20 cellular contexts compared by ENCODE assay signal in the genomic region with DNA sequence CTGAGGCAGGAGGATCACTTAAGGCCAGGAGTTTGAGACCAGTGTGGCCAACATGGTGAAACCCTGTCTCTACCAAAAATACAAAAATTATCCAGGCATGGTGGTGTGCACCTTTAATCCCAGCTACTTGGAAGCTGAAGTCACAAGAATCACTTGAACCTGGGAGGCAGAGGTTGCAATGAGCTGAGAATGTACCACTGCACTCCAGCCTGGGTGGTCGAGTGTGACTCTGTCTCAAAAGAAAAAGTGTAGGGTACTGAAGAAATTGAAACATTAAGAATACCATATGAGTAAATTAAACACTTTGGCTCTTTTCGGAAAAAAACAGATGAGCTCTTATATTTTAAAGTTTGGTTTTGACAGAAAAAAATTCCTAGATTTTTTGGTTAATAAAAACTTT. TPM values are rescaled to one million over a fixed set of nuclear protein-coding genes. Genes with fewer than 3 reads are reported as not detected.
DNase-seq lines count a peak whose midpoint lies in the region; ATAC-seq, FAIRE-seq and TF ChIP-seq lines count a peak whose summit lies in the region.
"Had no signal": no experiment of that assay in that cellular context is flagged by ENCODE, and none has a peak within 500 bp of the region (broad histone marks: within the 10 kb centered on the region; RNA-seq: fewer than 3 reads in every experiment).

No MANE protein-coding gene starts in this region.

- H3K36me3 ChIP-seq in cardiac muscle cell (peaks cover 79% of the 10 kb centered on the region), astrocyte (ENCODE audit: insufficient read depth, low read length) (peaks cover 65% of the 10 kb centered on the region), osteoblast (ENCODE audit: insufficient read depth, low read length) (peaks cover 94% of the 10 kb centered on the region), aorta (ENCODE audit: control insufficient read depth in 1 of 2, insufficient read depth in 2 of 2, low read length in 1 of 2) (peaks cover 7 to 8% of the 10 kb centered on the region in 2 donors)

- H3K4me1 ChIP-seq in cardiac muscle cell (ENCODE audit: low read depth) (no peaks in the 10 kb centered on the region), right cardiac atrium (ENCODE audit: control insufficient read depth, insufficient read depth, low read length) (no peaks in the 10 kb centered on the region), astrocyte (ENCODE audit: insufficient read depth, low read length) (peaks cover 15% of the 10 kb centered on the region), osteoblast (ENCODE audit: insufficient read depth, low read length) (peaks cover 6% of the 10 kb centered on the region), aorta (ENCODE audit: control insufficient read depth in 1 of 2, insufficient read depth in 2 of 2, low read length in 2 of 2) (no peaks in the 10 kb centered on the region)

- H3K9me3 ChIP-seq in cardiac muscle cell (ENCODE audit: low read depth) (no peaks in the 10 kb centered on the region), right cardiac atrium (ENCODE audit: control insufficient read depth, low read length) (no peaks in the 10 kb centered on the region), astrocyte (ENCODE audit: insufficient read depth, low read depth, low read length) (no peaks in the 10 kb centered on the region), osteoblast (ENCODE audit: low read depth, low read length) (no peaks in the 10 kb centered on the region), aorta (ENCODE audit: control insufficient read depth, low read length) (no peaks in the 10 kb centered on the region)
- H3K9me3 ChIP-seq: A549 had no signal

- no peak for FAIRE-seq in astrocyte (lab: Jason Lieb, UNC)
- FAIRE-seq: A549 had no signal

- DNase-seq in cardiac muscle cell (ENCODE audit: low read depth in 1 of 2, low spot score in 1 of 2) (no peak), right cardiac atrium (no peak), astrocyte (ENCODE audit: low read depth) (no peak), osteoblast (ENCODE audit: insufficient read length, low spot score, missing footprints) (no peak), aorta (no peak), UCSD-AML1 (lab: John Stamatoyannopoulos, UW; ENCODE audit: unreplicated experiment) (no peak)
- no peak for DNase-seq in activated CD8-positive, alpha-beta memory T cell treated with anti-CD3 and anti-CD28 coated beads, Interleukin-2, amount 10 ng/mL, durations not matched to agents 7 days and 5 days
- DNase-seq in activated CD4-positive, CD25-positive, alpha-beta regulatory T cell treated with anti-CD3 and anti-CD28 coated beads, Interleukin-2, amount 50 U/mL, for 72 hours = no peak
- DNase-seq: CD4-positive, CD25-positive, alpha-beta regulatory T cell; DMS79 treated with DMSO at 0.1 percent for 48 hours; Karpas-422; NCI-H1694; NCI-H2081; NCI-H2171; NCI-H345; NCI-H524; NCI-H774; OCI-M1 had no signal

- no peak overlapping the region for H3K4me3 ChIP-seq in cardiac muscle cell
- H3K4me3 ChIP-seq in right cardiac atrium (ENCODE audit: low read length) = no peak overlapping the region
- no peak overlapping the region for H3K4me3 ChIP-seq in astrocyte (ENCODE audit: insufficient read depth, low read depth, low read length)
- no peak overlapping the region for H3K4me3 ChIP-seq in osteoblast (ENCODE audit: insufficient read depth, low read length)
- no peak overlapping the region for H3K4me3 ChIP-seq in aorta (ENCODE audit: low read length in 2 of 2)
- H3K4me3 ChIP-seq: A549 had no signal

- H3K4me1 Mint-ChIP-seq in astrocyte (ENCODE audit: low read depth, unreplicated experiment) = peaks cover 37% of the 10 kb centered on the region
- H3K4me1 Mint-ChIP-seq in activated CD8-positive, alpha-beta memory T cell treated with anti-CD3 and anti-CD28 coated beads, Interleukin-2, amount 10 ng/mL, durations not matched to agents 7 days and 5 days = peaks cover 19% of the 10 kb centered on the region

- TF ChIP-seq CTCF in cardiac muscle cell (IDR thresholded peaks at IDR 0.05; ENCODE audit: low read depth, low read length) = no peak
- TF ChIP-seq CTCF in astrocyte (IDR thresholded peaks at IDR 0.05; ENCODE audit: insufficient read depth, low read depth, low read length) = no peak
- TF ChIP-seq CTCF in osteoblast (IDR thresholded peaks at IDR 0.05; ENCODE audit: extremely low read depth, low read depth, low read length) = no peak

- no peaks in the 10 kb centered on the region for H3K9me3 Mint-ChIP-seq in astrocyte (ENCODE audit: unreplicated experiment)
- no peaks in the 10 kb centered on the region for H3K9me3 Mint-ChIP-seq in activated CD8-positive, alpha-beta memory T cell treated with anti-CD3 and anti-CD28 coated beads, Interleukin-2, amount 10 ng/mL, durations not matched to agents 7 days and 5 days (ENCODE audit: low read depth)
- H3K9me3 Mint-ChIP-seq: CD4-positive, CD25-positive, alpha-beta regulatory T cell had no signal

- H3K36me3 Mint-ChIP-seq in astrocyte (ENCODE audit: low read depth, unreplicated experiment) = peaks cover 18% of the 10 kb centered on the region
- H3K36me3 Mint-ChIP-seq in activated CD8-positive, alpha-beta memory T cell treated with anti-CD3 and anti-CD28 coated beads, Interleukin-2, amount 10 ng/mL, durations not matched to agents 7 days and 5 days = peaks cover 55% of the 10 kb centered on the region

- no peaks in the 10 kb centered on the region for H3K27me3 Mint-ChIP-seq in astrocyte (ENCODE audit: low read depth, unreplicated experiment)
- H3K27me3 Mint-ChIP-seq in activated CD8-positive, alpha-beta memory T cell treated with anti-CD3 and anti-CD28 coated beads, Interleukin-2, amount 10 ng/mL, durations not matched to agents 7 days and 5 days = no peaks in the 10 kb centered on the region
- H3K27me3 Mint-ChIP-seq: CD4-positive, CD25-positive, alpha-beta regulatory T cell had no signal

- peak overlapping the region; percentile 11 for H3K9ac ChIP-seq in astrocyte (ENCODE audit: low read length)

- H2AFZ ChIP-seq in astrocyte (ENCODE audit: low read depth, low read length) (no peak overlapping the region), osteoblast (ENCODE audit: low read length) (no peak overlapping the region)

- H3K27me3 ChIP-seq in cardiac muscle cell (no peaks in the 10 kb centered on the region), right cardiac atrium (ENCODE audit: control insufficient read depth, insufficient read depth) (no peaks in the 10 kb centered on the region), astrocyte (ENCODE audit: insufficient read depth, low read length) (no peaks in the 10 kb centered on the region), osteoblast (ENCODE audit: insufficient read depth, low read length) (no peaks in the 10 kb centered on the region), aorta (ENCODE audit: control insufficient read depth in 1 of 2, insufficient read depth in 2 of 2, low read length in 1 of 2) (no peaks in the 10 kb centered on the region)

- peaks cover 86% of the 10 kb centered on the region for H4K20me1 ChIP-seq in astrocyte (ENCODE audit: insufficient read depth, low read length)
- H4K20me1 ChIP-seq in osteoblast (ENCODE audit: insufficient read depth, low read length) = peaks cover 20% of the 10 kb centered on the region

- H3K4me2 ChIP-seq in astrocyte (ENCODE audit: low read length) (no peak overlapping the region), osteoblast (ENCODE audit: insufficient read depth, low read length) (no peak overlapping the region)
- H3K4me2 ChIP-seq: A549 had no signal

- CTCF ChIA-PET in activated CD8-positive, alpha-beta memory T cell treated with anti-CD3 and anti-CD28 coated beads, Interleukin-2, amount 10 ng/mL, durations not matched to agents 7 days and 5 days (lab: Charles Lee) = interaction anchor here (1.0 to 4.7 kb wide), 3 partner anchors 9 to 40 kb away, joined by 3 to 40 read pairs (median 3); no protein-coding TSS in a partner anchor

- intact Hi-C loops in right cardiac atrium (cut with DNase I) = no loop called here
- intact Hi-C loops in aorta (cut with DNase I) = no loop called here

- H3K27ac Mint-ChIP-seq in astrocyte (ENCODE audit: unreplicated experiment) = no peak overlapping the region
- H3K27ac Mint-ChIP-seq in activated CD8-positive, alpha-beta memory T cell treated with anti-CD3 and anti-CD28 coated beads, Interleukin-2, amount 10 ng/mL, durations not matched to agents 7 days and 5 days = no peak overlapping the region

- no peak for ATAC-seq in right cardiac atrium
- no peak for ATAC-seq in activated CD8-positive, alpha-beta memory T cell treated with anti-CD3 and anti-CD28 coated beads, Interleukin-2, amount 10 ng/mL, durations not matched to agents 7 days and 5 days
- no peak for ATAC-seq in aorta (ENCODE audit: low FRiP score)
- ATAC-seq: A549, Right ventricle myocardium inferior had no signal

- no peak overlapping the region for H3K4me3 Mint-ChIP-seq in astrocyte (ENCODE audit: unreplicated experiment)
- H3K4me3 Mint-ChIP-seq in activated CD8-positive, alpha-beta memory T cell treated with anti-CD3 and anti-CD28 coated beads, Interleukin-2, amount 10 ng/mL, durations not matched to agents 7 days and 5 days = no peak overlapping the region
- H3K4me3 Mint-ChIP-seq: CD4-positive, CD25-positive, alpha-beta regulatory T cell had no signal

- H3K79me2 ChIP-seq in astrocyte (ENCODE audit: insufficient read depth, low read length) (peaks cover 63% of the 10 kb centered on the region), osteoblast (ENCODE audit: insufficient read depth, low read length) (peaks cover 35% of the 10 kb centered on the region)

- peak overlapping the region; percentile 58 for H3K27ac ChIP-seq in cardiac muscle cell
- no peak overlapping the region for H3K27ac ChIP-seq in right cardiac atrium (ENCODE audit: low read length)
- peak overlapping the region; percentile 50 for H3K27ac ChIP-seq in astrocyte (ENCODE audit: low read depth, low read length)
- peak overlapping the region; percentile 65 for H3K27ac ChIP-seq in osteoblast (ENCODE audit: low read depth, low read length)
- no peak overlapping the region for H3K27ac ChIP-seq in aorta (ENCODE audit: low read depth in 1 of 2, low read length in 2 of 2)
- H3K27ac ChIP-seq: A549 had no signal

- 92% methylated on average over 2 of the region's 2 CpGs for WGBS in right cardiac atrium
- 85 to 92% methylated on average over 2 of the region's 2 CpGs for WGBS in aorta, 2 donors

RNA-seq across cellular contexts. Expression of a gene that starts 19.9 kb away (rescaled TPM):
- total RNA-seq in cardiac muscle cell (58.3 and 70.3 TPM in 2 replicates), right cardiac atrium (10 to 100 TPM; 44.6 to 60.8 (median 48.8) TPM), astrocyte (692 and 828 TPM in 2 replicates), osteoblast (189 and 225 TPM in 2 replicates), aorta (100 to 1,000 TPM; 100 to 121 TPM)
- polyA plus RNA-seq in cardiac muscle cell (23.7 and 37.3 TPM in 2 replicates), right cardiac atrium (19.6 TPM), aorta (10 to 100 TPM; 21.4 to 41.5 TPM)
- 100 to 1,000 TPM; 235 to 253 TPM for total RNA-seq in activated CD8-positive, alpha-beta memory T cell treated with anti-CD3 and anti-CD28 coated beads, Interleukin-2, amount 10 ng/mL, durations not matched to agents 7 days and 5 days

Comparison
In these comparisons a context has a peak if more than half of its experiments do, and no peak if none do; other contexts are left out.
1. H3K27ac ChIP-seq: peak in cardiac muscle cell (single experiment), astrocyte (single experiment) and osteoblast (single experiment); none in right cardiac atrium (single experiment) and aorta (0 of 2).